9 cellular contexts compared by ENCODE assay signal in genomic region chr10:113093188-113094113, GRCh38.
DNase-seq lines count a peak whose midpoint lies in the region; ATAC-seq and TF ChIP-seq lines count a peak whose summit lies in the region.
"Had no signal": no experiment of that assay in that cellular context is flagged by ENCODE, and none has a peak within 500 bp of the region (broad histone marks: within the 10 kb centered on the region; RNA-seq: fewer than 3 reads in every experiment).

No MANE protein-coding gene starts in this region.

- TF ChIP-seq CTCF in brain microvascular endothelial cell (IDR thresholded peaks at IDR 0.05; ENCODE audit: low read depth, low read length, missing control alignments) = no peak
- TF ChIP-seq CTCF in neural progenitor cell (IDR thresholded peaks at IDR 0.05) = no peak
- TF ChIP-seq CTCF in heart right ventricle (IDR thresholded peaks at IDR 0.05) = no peak
- no peak for TF ChIP-seq CTCF in spleen (IDR thresholded peaks at IDR 0.05 in 8 of 11, conservative IDR thresholded peaks at IDR 0.05 in 3 of 11)

- H3K36me3 Mint-ChIP-seq in neural progenitor cell = peaks cover 26% of the 10 kb centered on the region

- in situ Hi-C loops in brain microvascular endothelial cell (cut with HindIII; ENCODE audit: low pct_ligation_motif_present, low sequenced_read_pairs) = no loop called here

- H3K4me1 ChIP-seq in trophoblast cell (ENCODE audit: control insufficient read depth in 1 of 2, insufficient read depth in 2 of 2, low read length in 2 of 2) = peaks cover 16 to 18% of the 10 kb centered on the region in 2 experiments
- peaks cover 7% of the 10 kb centered on the region for H3K4me1 ChIP-seq in neural progenitor cell
- H3K4me1 ChIP-seq in heart right ventricle = peaks cover 0 to 59% (median 25%) of the 10 kb centered on the region in 9 donors
- H3K4me1 ChIP-seq in spleen = peaks cover 0 to 53% (median 24%) of the 10 kb centered on the region in 6 donors

- no peaks in the 10 kb centered on the region for H3K9me3 Mint-ChIP-seq in neural progenitor cell

- H3K4me3 ChIP-seq in brain microvascular endothelial cell (ENCODE audit: low read depth, low read length) (no peak overlapping the region), trophoblast cell (ENCODE audit: low read depth, low read length) (no peak overlapping the region), neural progenitor cell (no peak overlapping the region), heart right ventricle (no peak overlapping the region), spleen (no peak overlapping the region)

- no peak for TF ChIP-seq POLR2A in spleen (IDR thresholded peaks at IDR 0.05)

- H3K4ac ChIP-seq in trophoblast cell (ENCODE audit: low read depth, low read length) = peak overlapping the region; percentile 43

- DNase-seq in brain microvascular endothelial cell = no peak
- DNase-seq in trophoblast cell = peak in 1 of 2 donors; percentile 61
- no peak for DNase-seq in neural progenitor cell (ENCODE audit: low spot score)
- no peak for DNase-seq in heart right ventricle
- DNase-seq in spleen = no peak
- no peak for DNase-seq in effector CD4-positive, alpha-beta T cell

- no peak overlapping the region for H3K18ac ChIP-seq in trophoblast cell (ENCODE audit: low read length)

- H3K14ac ChIP-seq in trophoblast cell (ENCODE audit: low read length) = no peak overlapping the region

- H3K27me3 Mint-ChIP-seq in neural progenitor cell (ENCODE audit: insufficient read depth, low read depth) = peaks cover 6% of the 10 kb centered on the region

- H3K27ac ChIP-seq in brain microvascular endothelial cell = peak overlapping the region; percentile 47
- no peak overlapping the region for H3K27ac ChIP-seq in trophoblast cell (ENCODE audit: low read depth, low read length)
- H3K27ac ChIP-seq in neural progenitor cell = no peak overlapping the region
- H3K27ac ChIP-seq in heart right ventricle = peak overlapping the region in 2 of 10 donors; percentile 32 to 54
- peak overlapping the region in 4 of 8 donors; percentile 9 to 50 (median 32) for H3K27ac ChIP-seq in spleen

- H3K4me2 ChIP-seq in trophoblast cell (ENCODE audit: low read length) = no peak overlapping the region
- H3K4me2 ChIP-seq in neural progenitor cell = no peak overlapping the region

- H3K27me3 ChIP-seq in brain microvascular endothelial cell (replicated peaks) (no peaks in the 10 kb centered on the region), trophoblast cell (ENCODE audit: insufficient read depth, low read length) (no peaks in the 10 kb centered on the region), neural progenitor cell (no peaks in the 10 kb centered on the region), heart right ventricle (peaks cover 0 to 13% (median 0%) of the 10 kb centered on the region in 7 donors), spleen (replicated peaks in 1 of 7) (no peaks in the 10 kb centered on the region)

- H2AFZ ChIP-seq in trophoblast cell (ENCODE audit: insufficient read depth, low read length, poor library complexity) = no peak overlapping the region
- H2AFZ ChIP-seq in neural progenitor cell (replicated peaks) = no peak overlapping the region

- no peak overlapping the region for H3K9ac ChIP-seq in trophoblast cell (ENCODE audit: low read length)
- no peak overlapping the region for H3K9ac ChIP-seq in neural progenitor cell

- H3F3A ChIP-seq in neural progenitor cell (ENCODE audit: low read depth) = no peaks in the 10 kb centered on the region

- no peak overlapping the region for H4K8ac ChIP-seq in trophoblast cell (ENCODE audit: low read depth, low read length)

- WGBS in trophoblast cell (ENCODE audit: extremely low coverage, insufficient coverage, insufficient read length) = no CpG with 5 or more reads among the region's 10 CpGs
- WGBS in heart right ventricle, 2 donors = 73 to 84% methylated on average over 10 of the region's 10 CpGs
- WGBS in spleen, 5 donors = 62 to 74% (median 66%) methylated on average over 10 of the region's 10 CpGs

- H3K4me3 Mint-ChIP-seq in neural progenitor cell = no peak overlapping the region

- H3K4me1 Mint-ChIP-seq in neural progenitor cell = peaks cover 36% of the 10 kb centered on the region

- no peak overlapping the region for H3K27ac Mint-ChIP-seq in neural progenitor cell
- H3K27ac Mint-ChIP-seq: IgD-negative memory B cell had no signal

- H3K79me2 ChIP-seq in trophoblast cell (ENCODE audit: control insufficient read depth, insufficient read depth, low read length, poor library complexity) (peaks cover 10% of the 10 kb centered on the region), neural progenitor cell (ENCODE audit: low read depth) (peaks cover 65% of the 10 kb centered on the region)

- intact Hi-C loops in heart right ventricle (cut with DNase I) (no loop called here), spleen (cut with DNase I; ENCODE audit: low total_unique reads) (no loop called here)

- no peak overlapping the region for H2BK12ac ChIP-seq in trophoblast cell (ENCODE audit: low read length)

- peaks cover 22% of the 10 kb centered on the region for H4K20me1 ChIP-seq in neural progenitor cell (ENCODE audit: low read depth)

- H2AK5ac ChIP-seq in trophoblast cell (ENCODE audit: low read length) = no peak overlapping the region

- ATAC-seq in GM18868 (IDR thresholded peaks at IDR 0.05; ENCODE audit: unreplicated experiment) (peak; percentile 73), HG03521 (IDR thresholded peaks at IDR 0.05; ENCODE audit: unreplicated experiment) (peak; percentile 42), heart right ventricle (no peak)

- H4K91ac ChIP-seq in trophoblast cell (ENCODE audit: low read depth, low read length) = no peak overlapping the region

- no peak overlapping the region for H4K12ac ChIP-seq in trophoblast cell (ENCODE audit: low read depth, low read length)

- H3K79me1 ChIP-seq in trophoblast cell (ENCODE audit: low read length) = peaks cover 19% of the 10 kb centered on the region

- H2BK120ac ChIP-seq in trophoblast cell (ENCODE audit: insufficient read depth, low read length, poor library complexity) = no peak overlapping the region

- H3K23ac ChIP-seq in trophoblast cell (ENCODE audit: low read length) = no peak overlapping the region

- H3K9me3 ChIP-seq in trophoblast cell (ENCODE audit: insufficient read depth, low read depth, low read length) (no peaks in the 10 kb centered on the region), neural progenitor cell (ENCODE audit: low read depth) (no peaks in the 10 kb centered on the region), heart right ventricle (no peaks in the 10 kb centered on the region), spleen (peaks cover 0 to 7% (median 0%) of the 10 kb centered on the region in 8 donors)

- H2BK5ac ChIP-seq in trophoblast cell (ENCODE audit: low read depth, low read length, poor library complexity) = no peak overlapping the region

- H3K36me3 ChIP-seq in brain microvascular endothelial cell (replicated peaks) (no peaks in the 10 kb centered on the region), trophoblast cell (ENCODE audit: control insufficient read depth in 1 of 2, insufficient read depth in 2 of 2, low read length in 2 of 2) (peaks cover 12 to 27% of the 10 kb centered on the region in 2 experiments), neural progenitor cell (no peaks in the 10 kb centered on the region), heart right ventricle (peaks cover 0 to 19% (median 0%) of the 10 kb centered on the region in 9 donors), spleen (peaks cover 0 to 13% (median 0%) of the 10 kb centered on the region in 6 donors)

Comparison
In these comparisons a context has a peak if more than half of its experiments do, and no peak if none do; other contexts are left out.
1. ATAC-seq: peak in GM18868 (single experiment) and HG03521 (single experiment); none in heart right ventricle (0 of 8).